Comparison of ENCODE assay signal across 22 cellular contexts in genomic region chrX:9542106-9542764, GRCh38.
DNase-seq lines count a peak whose midpoint lies in the region; ATAC-seq and TF ChIP-seq lines count a peak whose summit lies in the region.
"Had no signal": no experiment of that assay in that cellular context is flagged by ENCODE, and none has a peak within 500 bp of the region (broad histone marks: within the 10 kb centered on the region; RNA-seq: fewer than 3 reads in every experiment).

No MANE protein-coding gene starts in this region.

- no peak overlapping the region for H3K27ac ChIP-seq in neural progenitor cell
- H3K27ac ChIP-seq in RWPE1: no peak overlapping the region
- H3K27ac ChIP-seq: BLaER1 treated with 17β-estradiol and CSF1 and Interleukin-3, amounts not matched to agents 10 nM and 100 nM; KMS-11; upper lobe of left lung had no signal

- CTCF ChIA-PET in RWPE1 (lab: Yijun Ruan, JAX): no interaction called here

- TF ChIP-seq CTCF in brain (conservative IDR thresholded peaks at IDR 0.05) (no peak), neural progenitor cell (IDR thresholded peaks at IDR 0.05) (no peak), RWPE1 (conservative IDR thresholded peaks at IDR 0.05; ENCODE audit: low read depth) (no peak)

- POLR2A ChIA-PET in RWPE1 (lab: Yijun Ruan, JAX; ENCODE audit: low non-redundant PET): no interaction called here

- peaks cover 82% of the 10 kb centered on the region for H3K36me3 Mint-ChIP-seq in brain
- peaks cover 49% of the 10 kb centered on the region for H3K36me3 Mint-ChIP-seq in neural progenitor cell

- H4K20me1 ChIP-seq in neural progenitor cell (ENCODE audit: low read depth): peaks cover 26% of the 10 kb centered on the region

- H3K27me3 ChIP-seq in neural progenitor cell: no peaks in the 10 kb centered on the region
- H3K27me3 ChIP-seq: BLaER1 treated with 17β-estradiol and CSF1 and Interleukin-3, amounts not matched to agents 10 nM and 100 nM; MG63; upper lobe of left lung had no signal

- no peak overlapping the region for H2AFZ ChIP-seq in neural progenitor cell (replicated peaks)

- no peak overlapping the region for H3K4me3 ChIP-seq in neural progenitor cell
- H3K4me3 ChIP-seq: BLaER1 treated with 17β-estradiol and CSF1 and Interleukin-3, amounts not matched to agents 10 nM and 100 nM; GM12878; MG63; upper lobe of left lung had no signal

- H3K4me1 ChIP-seq in neural progenitor cell: peaks cover 32% of the 10 kb centered on the region
- H3K4me1 ChIP-seq: upper lobe of left lung had no signal

- DNase-seq in ELF-1 (ENCODE audit: low read depth, low spot score) (peak; percentile 80), NCI-H146 (lab: John Stamatoyannopoulos, UW) (peak; percentile 48), neural progenitor cell (ENCODE audit: low spot score) (no peak), NCI-H524 (lab: John Stamatoyannopoulos, UW) (no peak), RWPE1 (ENCODE audit: low spot score) (no peak)
- DNase-seq: activated CD4-positive, alpha-beta T cell treated with anti-CD3 and anti-CD28 coated beads, Interleukin-2, amount 50 U/mL, for 4 hours; activated CD8-positive, alpha-beta memory T cell treated with anti-CD3 and anti-CD28 coated beads, Interleukin-2, amount 10 ng/mL, durations not matched to agents 7 days and 5 days; activated T-cell treated with anti-CD3 and anti-CD28 coated beads, Interleukin-2, amount 50 U/mL, for 4 hours; cerebellar nuclear complex; DMS153; MG63; NCI-H2171; NCI-H526; NK-92 treated with Interleukin-12 subunit alpha and Interleukin-12 subunit beta, amount 100 ng/mL, for 24 hours; upper lobe of left lung had no signal

- H3K4me2 ChIP-seq in neural progenitor cell: no peak overlapping the region
- H3K4me2 ChIP-seq: BLaER1 treated with 17β-estradiol and CSF1 and Interleukin-3, amounts not matched to agents 10 nM and 100 nM; KMS-11 had no signal

- H3K4me3 Mint-ChIP-seq in brain (peak overlapping the region in 3 of 5 experiments; percentile 30 to 46 (median 43)), neural progenitor cell (no peak overlapping the region)
- H3K4me3 Mint-ChIP-seq: activated CD8-positive, alpha-beta memory T cell treated with anti-CD3 and anti-CD28 coated beads, Interleukin-2, amount 10 ng/mL, durations not matched to agents 7 days and 5 days; activated T-cell treated with anti-CD3 and anti-CD28 coated beads, Interleukin-2, amount 50 U/mL, for 4 hours; stimulated activated effector memory CD8-positive, alpha-beta T cell treated with anti-CD3 and anti-CD28 coated beads, Interleukin-12 subunit alpha, Interleukin-12 subunit beta, amount 100 ng/mL, for 72 hours had no signal

- no peaks in the 10 kb centered on the region for H3F3A ChIP-seq in neural progenitor cell (ENCODE audit: low read depth)

- H3K4me1 Mint-ChIP-seq in brain (peaks cover 74% of the 10 kb centered on the region), neural progenitor cell (peaks cover 32% of the 10 kb centered on the region)
- H3K4me1 Mint-ChIP-seq: activated CD8-positive, alpha-beta memory T cell treated with anti-CD3 and anti-CD28 coated beads, Interleukin-2, amount 10 ng/mL, durations not matched to agents 7 days and 5 days had no signal

- peaks cover 90% of the 10 kb centered on the region for H3K79me2 ChIP-seq in neural progenitor cell (ENCODE audit: low read depth)

- H3K27ac Mint-ChIP-seq in brain (peak overlapping the region in 4 of 5 experiments; percentile 14 to 35 (median 23)), neural progenitor cell (peak overlapping the region; percentile 33)
- H3K27ac Mint-ChIP-seq: activated CD8-positive, alpha-beta memory T cell treated with anti-CD3 and anti-CD28 coated beads, Interleukin-2, amount 10 ng/mL, durations not matched to agents 7 days and 5 days; stimulated activated effector memory CD8-positive, alpha-beta T cell treated with anti-CD3 and anti-CD28 coated beads, Interleukin-12 subunit alpha, Interleukin-12 subunit beta, amount 100 ng/mL, for 72 hours had no signal

- no peaks in the 10 kb centered on the region for H3K36me3 ChIP-seq in neural progenitor cell
- H3K36me3 ChIP-seq: MG63, upper lobe of left lung had no signal

- ATAC-seq in GM19467 (IDR thresholded peaks at IDR 0.05; ENCODE audit: unreplicated experiment): no peak
- ATAC-seq: activated CD4-positive, CD25-positive, alpha-beta regulatory T cell treated with anti-CD3 and anti-CD28 coated beads, Interleukin-2, amount 50 U/mL, for 24 hours; activated CD8-positive, alpha-beta memory T cell treated with anti-CD3 and anti-CD28 coated beads, Interleukin-2, amount 10 ng/mL, durations not matched to agents 7 days and 5 days; activated T-cell treated with anti-CD3 and anti-CD28 coated beads, Interleukin-2, amount 50 U/mL, for 4 hours; GM12878; stimulated activated effector memory CD8-positive, alpha-beta T cell treated with anti-CD3 and anti-CD28 coated beads, Interleukin-12 subunit alpha, Interleukin-12 subunit beta, amount 100 ng/mL, for 72 hours had no signal

- no peak overlapping the region for H3K9ac ChIP-seq in neural progenitor cell
- H3K9ac ChIP-seq: BLaER1 treated with 17β-estradiol and CSF1 and Interleukin-3, amounts not matched to agents 10 nM and 100 nM; KMS-11 had no signal

- H3K27me3 Mint-ChIP-seq in brain (peaks cover 2% of the 10 kb centered on the region), neural progenitor cell (ENCODE audit: insufficient read depth, low read depth) (peaks cover 4% of the 10 kb centered on the region)
- H3K27me3 Mint-ChIP-seq: activated CD8-positive, alpha-beta memory T cell treated with anti-CD3 and anti-CD28 coated beads, Interleukin-2, amount 10 ng/mL, durations not matched to agents 7 days and 5 days had no signal

- H3K9me3 ChIP-seq in neural progenitor cell (ENCODE audit: low read depth): no peaks in the 10 kb centered on the region
- H3K9me3 ChIP-seq: MG63, upper lobe of left lung had no signal

- H3K9me3 Mint-ChIP-seq in brain (peaks cover 0 to 12% (median 4%) of the 10 kb centered on the region in 5 experiments), neural progenitor cell (peaks cover 18% of the 10 kb centered on the region)
- H3K9me3 Mint-ChIP-seq: activated T-cell treated with anti-CD3 and anti-CD28 coated beads, Interleukin-2, amount 50 U/mL, for 4 hours; stimulated activated effector memory CD8-positive, alpha-beta T cell treated with anti-CD3 and anti-CD28 coated beads, Interleukin-12 subunit alpha, Interleukin-12 subunit beta, amount 100 ng/mL, for 72 hours had no signal

Comparison
In these comparisons a context has a peak if more than half of its experiments do, and no peak if none do; other contexts are left out.
1. DNase-seq: peak in ELF-1 (single experiment) and NCI-H146 (single experiment); none in neural progenitor cell (single experiment), NCI-H524 (0 of 2) and RWPE1 (single experiment).